10 cellular contexts compared by ENCODE assay signal in genomic region chr1:2248127-2248826, GRCh38. TPM values are rescaled to one million over a fixed set of nuclear protein-coding genes. Genes with fewer than 3 reads are reported as not detected.
A peak's percentile ranks its signal among the peaks of the same experiment; 100 is the strongest.
DNase-seq lines count a peak whose midpoint lies in the region; TF ChIP-seq lines count a peak whose summit lies in the region.
"Had no signal": no experiment of that assay in that cellular context is flagged by ENCODE, and none has a peak within 500 bp of the region (broad histone marks: within the 10 kb centered on the region; RNA-seq: fewer than 3 reads in every experiment).

No MANE protein-coding gene starts in this region.

- CTCF ChIA-PET in MCF 10A (lab: Yijun Ruan, JAX) = no interaction called here

- WGBS in trophoblast cell (ENCODE audit: extremely low coverage, insufficient coverage, insufficient read length) = no CpG with 5 or more reads among the region's 21 CpGs

- DNase-seq in ELF-1 (ENCODE audit: low read depth, low spot score) = peak; percentile 96
- DNase-seq in astrocyte of the hippocampus (ENCODE audit: low read depth, low spot score) = peak; percentile 54
- DNase-seq in iPS-NIHi11 (ENCODE audit: low spot score) = peak; percentile 95
- no peak for DNase-seq in trophoblast cell
- no peak for DNase-seq in stimulated activated CD8-positive, alpha-beta memory T cell treated with anti-CD3 and anti-CD28 coated beads, Interleukin-4, amount 100 ng/mL, for 48 hours
- DNase-seq in GM20000 (ENCODE audit: low spot score) = no peak
- no peak for DNase-seq in CD1c-positive myeloid dendritic cell (ENCODE audit: extremely low spot score)
- DNase-seq in MCF 10A (ENCODE audit: unreplicated experiment) = no peak
- DNase-seq: activated B cell treated with CpG ODN at 0.5 μM for 24 hours, NCI-H146 had no signal

- H3K79me2 ChIP-seq in trophoblast cell (ENCODE audit: control insufficient read depth, insufficient read depth, low read length, poor library complexity) = peaks cover 37% of the 10 kb centered on the region

- H4K12ac ChIP-seq in trophoblast cell (ENCODE audit: low read depth, low read length) = no peak overlapping the region

- peak overlapping the region; percentile 81 for H3K4ac ChIP-seq in trophoblast cell (ENCODE audit: low read depth, low read length)

- H3K18ac ChIP-seq in trophoblast cell (ENCODE audit: low read length) = peak overlapping the region; percentile 12

- no peak overlapping the region for H3K14ac ChIP-seq in trophoblast cell (ENCODE audit: low read length)

- no peak overlapping the region for H2AK5ac ChIP-seq in trophoblast cell (ENCODE audit: low read length)

- H4K91ac ChIP-seq in trophoblast cell (ENCODE audit: low read depth, low read length) = no peak overlapping the region

- no peak overlapping the region for H3K4me3 Mint-ChIP-seq in MCF 10A (ENCODE audit: unreplicated experiment)
- H3K4me3 Mint-ChIP-seq: activated B cell treated with CpG ODN at 0.5 μM for 24 hours had no signal

- no peak overlapping the region for H3K23ac ChIP-seq in trophoblast cell (ENCODE audit: low read length)

- no TSS peak for BruUV-seq in MCF 10A (replicated peaks; lab: Mats Ljungman, UMichigan)

- H3K4me1 ChIP-seq in trophoblast cell (ENCODE audit: control insufficient read depth in 1 of 2, insufficient read depth in 2 of 2, low read length in 2 of 2) = peaks cover 22 to 29% of the 10 kb centered on the region in 2 experiments

- peaks cover 12 to 17% of the 10 kb centered on the region in 2 experiments for H3K36me3 ChIP-seq in trophoblast cell (ENCODE audit: control insufficient read depth in 1 of 2, insufficient read depth in 2 of 2, low read length in 2 of 2)

- H3K36me3 Mint-ChIP-seq in MCF 10A (ENCODE audit: insufficient read depth, unreplicated experiment) = peaks cover 15% of the 10 kb centered on the region

- H3K27me3 Mint-ChIP-seq in MCF 10A (ENCODE audit: insufficient read depth, unreplicated experiment) = no peaks in the 10 kb centered on the region
- H3K27me3 Mint-ChIP-seq: activated B cell treated with CpG ODN at 0.5 μM for 24 hours had no signal

- H3K27ac Mint-ChIP-seq in MCF 10A (ENCODE audit: low read depth, unreplicated experiment) = no peak overlapping the region

- no peak overlapping the region for H2BK12ac ChIP-seq in trophoblast cell (ENCODE audit: low read length)

- no peaks in the 10 kb centered on the region for H3K9me3 ChIP-seq in trophoblast cell (ENCODE audit: insufficient read depth, low read depth, low read length)

- no peak overlapping the region for H4K8ac ChIP-seq in trophoblast cell (ENCODE audit: low read depth, low read length)

- no peak overlapping the region for H3K4me2 ChIP-seq in trophoblast cell (ENCODE audit: low read length)

- H3K27ac ChIP-seq in trophoblast cell (ENCODE audit: low read depth, low read length) = no peak overlapping the region

- no peaks in the 10 kb centered on the region for H3K27me3 ChIP-seq in trophoblast cell (ENCODE audit: insufficient read depth, low read length)

- H2BK5ac ChIP-seq in trophoblast cell (ENCODE audit: low read depth, low read length, poor library complexity) = no peak overlapping the region

- no peak overlapping the region for H3K9ac ChIP-seq in trophoblast cell (ENCODE audit: low read length)

- POLR2A ChIA-PET in MCF 10A (lab: Yijun Ruan, JAX) = no interaction called here

- no peaks in the 10 kb centered on the region for H3K79me1 ChIP-seq in trophoblast cell (ENCODE audit: low read length)

- TF ChIP-seq CTCF in GM20000 (IDR thresholded peaks at IDR 0.05; ENCODE audit: extremely low read depth, missing control alignments) (no peak), MCF 10A (IDR thresholded peaks at IDR 0.05; ENCODE audit: unreplicated experiment) (no peak)

- H3K9me3 Mint-ChIP-seq in MCF 10A (ENCODE audit: unreplicated experiment) = no peaks in the 10 kb centered on the region
- H3K9me3 Mint-ChIP-seq: activated B cell treated with CpG ODN at 0.5 μM for 24 hours had no signal

- H2BK120ac ChIP-seq in trophoblast cell (ENCODE audit: insufficient read depth, low read length, poor library complexity) = no peak overlapping the region

- no peak overlapping the region for H3K4me3 ChIP-seq in trophoblast cell (ENCODE audit: low read depth, low read length)

- no peak overlapping the region for H2AFZ ChIP-seq in trophoblast cell (ENCODE audit: insufficient read depth, low read length, poor library complexity)

- intact Hi-C loops in MCF 10A (cut with micrococcal nuclease) = no loop called here

- peaks cover 8% of the 10 kb centered on the region for H3K4me1 Mint-ChIP-seq in MCF 10A (ENCODE audit: insufficient read depth, unreplicated experiment)

RNA-seq across cellular contexts. Expression of gene SKI, which starts 20.2 kb away (rescaled TPM):
- polyA plus RNA-seq in trophoblast cell (2013) = 73.3 and 73.7 TPM in 2 replicates
- total RNA-seq in MCF 10A (2022) = 42.7 and 53.7 TPM in 2 replicates

RNA-seq across cellular contexts. Expression of gene FAAP20, which starts 53.7 kb away (rescaled TPM):
- polyA plus RNA-seq in trophoblast cell (2013) = 85.8 and 86.1 TPM in 2 replicates
- total RNA-seq in MCF 10A (2022) = 75.9 and 88.8 TPM in 2 replicates

Comparison
In these comparisons a context has a peak if more than half of its experiments do, and no peak if none do; other contexts are left out.
1. DNase-seq: peak in ELF-1 (single experiment), astrocyte of the hippocampus (single experiment) and iPS-NIHi11 (single experiment); none in trophoblast cell (0 of 2), stimulated activated CD8-positive, alpha-beta memory T cell treated with anti-CD3 and anti-CD28 coated beads, Interleukin-4, amount 100 ng/mL, for 48 hours (single experiment), GM20000 (single experiment), CD1c-positive myeloid dendritic cell (single experiment) and MCF 10A (single experiment).